In the genomic region with DNA sequence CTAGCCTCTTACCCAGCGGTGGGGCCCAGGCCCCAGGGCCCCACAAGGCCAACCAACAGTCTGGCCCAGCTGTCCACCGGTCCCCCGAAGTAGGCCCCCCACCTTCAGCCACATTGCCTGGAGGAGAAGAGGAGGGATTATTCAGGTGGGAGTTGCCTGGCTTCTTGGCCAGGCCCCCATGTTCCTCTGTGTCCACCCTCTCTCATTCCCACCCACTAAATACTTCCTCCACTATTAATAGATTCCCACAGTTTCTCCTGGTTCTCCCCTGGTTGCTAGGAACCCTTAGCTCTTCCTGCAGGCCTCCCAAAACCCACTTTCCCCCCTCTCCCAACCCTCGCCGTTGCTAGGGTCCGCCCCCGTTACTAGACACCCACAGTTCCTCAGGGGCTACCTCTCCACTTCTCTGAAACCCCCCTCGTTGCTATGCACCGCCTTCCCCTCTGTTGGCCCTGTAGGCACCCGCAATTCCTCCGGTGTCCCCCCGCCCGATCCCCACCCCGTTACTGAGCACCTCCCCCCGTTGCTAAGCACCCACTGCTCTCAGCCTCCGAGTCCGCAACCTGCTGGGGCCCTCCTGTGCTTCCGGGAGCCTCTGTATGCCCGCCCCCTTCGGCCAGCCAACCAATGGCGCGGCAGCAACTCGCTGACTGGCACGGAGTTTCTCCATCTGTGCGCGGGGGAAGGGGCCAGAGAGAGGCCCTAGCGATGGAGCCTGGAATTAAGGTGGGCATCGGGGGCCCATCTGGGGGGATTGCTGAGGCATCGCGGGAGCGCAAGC, we compare ENCODE assay signal across 8 cellular contexts. TPM values are rescaled to one million over a fixed set of nuclear protein-coding genes. Genes with fewer than 3 reads are reported as not detected.
DNase-seq lines count a peak whose midpoint lies in the region; TF ChIP-seq lines count a peak whose summit lies in the region.

No MANE protein-coding gene starts in this region.

- H3K9me2 ChIP-seq in SK-N-SH, result no peaks in the 10 kb centered on the region

- POLR2A ChIA-PET in HEK293 (lab: Yijun Ruan, JAX), result interaction anchor here (0.6 kb wide), 2 partner anchors 91 to 1234 kb away, joined by 3 read pairs; partner anchors contain the start of gene TIMM50
- POLR2A ChIA-PET in SK-N-SH (lab: Yijun Ruan, JAX), result no interaction called here

- peak overlapping the region; percentile 63; the same call in 1 of the 2 replicates for H2AFZ ChIP-seq in SK-N-SH (ENCODE audit: low read depth)

- peaks cover 7% of the 10 kb centered on the region for H3K36me3 Mint-ChIP-seq in activated naive CD4-positive, alpha-beta T cell treated with anti-CD3 and anti-CD28 coated beads, Interleukin-2, amount 50 U/mL, for 24 hours

- peak overlapping the region; percentile 89 for H3K4me2 ChIP-seq in SK-N-SH

- in situ Hi-C loops in G401 (cut with HindIII; ENCODE audit: low sequenced_read_pairs), result no loop called here

- CTCF ChIA-PET in HEK293 (lab: Yijun Ruan, JAX) (interaction anchor here (1.0 kb wide), 1 partner anchor 92 kb away, joined by 4 read pairs; no protein-coding TSS in a partner anchor), SK-N-SH (lab: Yijun Ruan, JAX) (no interaction called here)

- H3K27ac ChIP-seq in HEK293 (ENCODE audit: extremely low read depth, low read depth, low read length) (peak overlapping the region; percentile 86), SK-N-SH (ENCODE audit: low read depth in 2 of 2, low read length in 1 of 2) (peak overlapping the region; percentile 96 to 100)

- TF ChIP-seq CTCF in HEK293 (tag by site-specific recombination; IDR thresholded peaks at IDR 0.05) (peak; percentile 80), NB4 (IDR thresholded peaks at IDR 0.05; ENCODE audit: low read depth, low read length) (no peak), SK-N-SH (IDR thresholded peaks at IDR 0.05) (no peak)

- peaks cover 17% of the 10 kb centered on the region for H3F3A ChIP-seq in SK-N-SH (replicated peaks; ENCODE audit: insufficient read depth)

- 0 out of 4 replicates have a peak, but pooled peaks of 1 of the 2 experiments have one; percentile 14 for TF ChIP-seq EP300 in SK-N-SH (IDR thresholded peaks at IDR 0.05; ENCODE audit: borderline replicate concordance in 1 of 2, low read depth in 1 of 2, low read length in 1 of 2)

- peak overlapping the region; percentile 95 for H3K27ac Mint-ChIP-seq in activated naive CD4-positive, alpha-beta T cell treated with anti-CD3 and anti-CD28 coated beads, Interleukin-2, amount 50 U/mL, for 24 hours

- DNase-seq in G401 (ENCODE audit: low spot score), result peak; percentile 96
- peak; percentile 84 for DNase-seq in NB4 (ENCODE audit: low read depth)
- DNase-seq in SK-N-SH, result peak; percentile 95
- peak; percentile 97 for DNase-seq in globus pallidus (ENCODE audit: low spot score)
- peak; percentile 93 for DNase-seq in occipital lobe (lab: John Stamatoyannopoulos, UW)
- peak; percentile 96 for DNase-seq in superior temporal gyrus (ENCODE audit: extremely low spot score)

- H3K4me1 Mint-ChIP-seq in activated naive CD4-positive, alpha-beta T cell treated with anti-CD3 and anti-CD28 coated beads, Interleukin-2, amount 50 U/mL, for 24 hours, result peaks cover 54% of the 10 kb centered on the region

- H3K4me1 ChIP-seq in HEK293 (ENCODE audit: control insufficient read depth, insufficient read depth, low read length), result peaks cover 46% of the 10 kb centered on the region
- H3K4me1 ChIP-seq in SK-N-SH (ENCODE audit: control insufficient read depth in 1 of 2, insufficient read depth in 2 of 2, low read depth in 1 of 2, low read length in 1 of 2), result peaks cover 8 to 32% of the 10 kb centered on the region in 2 experiments; a peak in 1 of 4 replicates

- peak overlapping the region; percentile 86 for H3K4me3 Mint-ChIP-seq in activated naive CD4-positive, alpha-beta T cell treated with anti-CD3 and anti-CD28 coated beads, Interleukin-2, amount 50 U/mL, for 24 hours

- H3K27me3 ChIP-seq in SK-N-SH (ENCODE audit: insufficient read depth), result no peaks in the 10 kb centered on the region

- no peaks in the 10 kb centered on the region; the same call in 1 of the 2 replicates for H4K20me1 ChIP-seq in SK-N-SH (ENCODE audit: insufficient read depth)

- H3K79me2 ChIP-seq in SK-N-SH (ENCODE audit: insufficient read depth), result peaks cover 41% of the 10 kb centered on the region

- no peaks in the 10 kb centered on the region for H3K9me3 Mint-ChIP-seq in activated naive CD4-positive, alpha-beta T cell treated with anti-CD3 and anti-CD28 coated beads, Interleukin-2, amount 50 U/mL, for 24 hours

- TF ChIP-seq RAD21 in SK-N-SH (IDR thresholded peaks at IDR 0.05; ENCODE audit: low read length), result no peak

- H3K27me3 Mint-ChIP-seq in activated naive CD4-positive, alpha-beta T cell treated with anti-CD3 and anti-CD28 coated beads, Interleukin-2, amount 50 U/mL, for 24 hours, result no peaks in the 10 kb centered on the region

- H3K9me3 ChIP-seq in HEK293 (ENCODE audit: control insufficient read depth, insufficient read depth, low read depth, low read length), result no peaks in the 10 kb centered on the region
- no peaks in the 10 kb centered on the region for H3K9me3 ChIP-seq in SK-N-SH

- H3K36me3 ChIP-seq in HEK293 (ENCODE audit: control insufficient read depth in 2 of 2, insufficient read depth in 1 of 2, low read length in 2 of 2) (peaks cover 28 to 46% of the 10 kb centered on the region in 2 experiments), SK-N-SH (replicated peaks in 1 of 2; ENCODE audit: control insufficient read depth in 1 of 2, insufficient read depth in 2 of 2, low read length in 1 of 2) (peaks cover 2 to 16% of the 10 kb centered on the region in 2 experiments)

- H3K4me3 ChIP-seq in HEK293 (ENCODE audit: low read depth, low read length) (peak overlapping the region; percentile 43), NB4 (ENCODE audit: low read depth, low read length) (peak overlapping the region; percentile 55), SK-N-SH (ENCODE audit: low read depth in 2 of 2, low read length in 1 of 2) (peak overlapping the region; percentile 70 to 80)

- peak overlapping the region; percentile 98 for H3K9ac ChIP-seq in SK-N-SH

- TF ChIP-seq POLR2A in NB4 (IDR thresholded peaks at IDR 0.05; ENCODE audit: extremely low read depth, insufficient read length), result no peak

- WGBS in SK-N-SH (ENCODE audit: low lambda C conversion rate), result 2% methylated on average over 30 of the region's 31 CpGs

TF ChIP-seq in HEK293, 187 proteins besides CTCF, POLR2A, EP300 and RAD21 (continues in another document):
- no peak for TF ChIP-seq ATF2 (tag by site-specific recombination; IDR thresholded peaks at IDR 0.05; ENCODE audit: low read depth)
- peak; percentile 71 for TF ChIP-seq ZIC2 (tag by site-specific recombination; IDR thresholded peaks at IDR 0.05)
- TF ChIP-seq ZNF146 (tag by site-specific recombination; IDR thresholded peaks at IDR 0.05), result no peak

TF ChIP-seq in SK-N-SH, 30 proteins besides CTCF, POLR2A, EP300 and RAD21:
- TF ChIP-seq TAF1 (IDR thresholded peaks at IDR 0.05; ENCODE audit: borderline replicate concordance, low read depth, low read length) (no peak; the same call in 1 of the 2 replicates), NRF1 (IDR thresholded peaks at IDR 0.05; ENCODE audit: low read depth, low read length) (0 out of 2 replicates have a peak, but pooled peaks have one; percentile 28), CHD2 (IDR thresholded peaks at IDR 0.05; ENCODE audit: low read length, partially characterized antibody) (no peak), GABPA (IDR thresholded peaks at IDR 0.05; ENCODE audit: low read depth) (peak; percentile 58), ELF1 (IDR thresholded peaks at IDR 0.05) (peak; percentile 90), FOXJ3 (CRISPR knock-in tag; IDR thresholded peaks at IDR 0.05) (no peak)
- TF ChIP-seq, protein P1, sequence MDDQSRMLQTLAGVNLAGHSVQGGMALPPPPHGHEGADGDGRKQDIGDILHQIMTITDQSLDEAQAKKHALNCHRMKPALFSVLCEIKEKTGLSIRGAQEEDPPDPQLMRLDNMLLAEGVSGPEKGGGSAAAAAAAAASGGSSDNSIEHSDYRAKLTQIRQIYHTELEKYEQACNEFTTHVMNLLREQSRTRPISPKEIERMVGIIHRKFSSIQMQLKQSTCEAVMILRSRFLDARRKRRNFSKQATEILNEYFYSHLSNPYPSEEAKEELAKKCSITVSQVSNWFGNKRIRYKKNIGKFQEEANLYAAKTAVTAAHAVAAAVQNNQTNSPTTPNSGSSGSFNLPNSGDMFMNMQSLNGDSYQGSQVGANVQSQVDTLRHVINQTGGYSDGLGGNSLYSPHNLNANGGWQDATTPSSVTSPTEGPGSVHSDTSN (IDR thresholded peaks at IDR 0.05), result peak; percentile 99

RNA-seq across cellular contexts. Expression of gene COQ8B, which starts 2.0 kb away (rescaled TPM):
- 58.6 and 59.5 TPM in 2 replicates for total RNA-seq in G401 (2014; rRNA removed; shearing (Covaris generic))
- 41.9 and 43.8 TPM in 2 replicates for polyA plus RNA-seq in SK-N-SH (2012; rRNA removed)
- 15.9 and 22.5 TPM in 2 replicates for polyA plus RNA-seq in SK-N-SH (2012; cell fraction: cytosol; rRNA removed)
- 115 and 123 TPM in 2 replicates for polyA plus RNA-seq in SK-N-SH (2012; cell fraction: nucleus; rRNA removed)
- 28.2 TPM for total RNA-seq in occipital lobe

RNA-seq across cellular contexts. Expression of gene ITPKC, which starts 2.2 kb away (rescaled TPM):
- 14.3 and 24.4 TPM in 2 replicates for total RNA-seq in G401 (2014; rRNA removed; shearing (Covaris generic))
- 6.3 and 7.4 TPM in 2 replicates for polyA plus RNA-seq in SK-N-SH (2012; rRNA removed)
- polyA plus RNA-seq in SK-N-SH (2012; cell fraction: cytosol; rRNA removed), result 4.2 and 5.7 TPM in 2 replicates
- polyA plus RNA-seq in SK-N-SH (2012; cell fraction: nucleus; rRNA removed), result 11.9 and 12.2 TPM in 2 replicates
- 10.0 TPM for total RNA-seq in occipital lobe

RNA-seq across cellular contexts. Expression of gene NUMBL, which starts 24.3 kb away (rescaled TPM):
- 18.5 and 25.1 TPM in 2 replicates for total RNA-seq in G401 (2014; rRNA removed; shearing (Covaris generic))
- polyA plus RNA-seq in SK-N-SH (2012; rRNA removed), result 38.8 and 54.6 TPM in 2 replicates
- 28.0 and 28.5 TPM in 2 replicates for polyA plus RNA-seq in SK-N-SH (2012; cell fraction: cytosol; rRNA removed)
- 131 and 179 TPM in 2 replicates for polyA plus RNA-seq in SK-N-SH (2012; cell fraction: nucleus; rRNA removed)
- total RNA-seq in occipital lobe, result 18.2 TPM

RNA-seq across cellular contexts. Expression of gene ACTMAP, which starts 35.6 kb away (rescaled TPM):
- total RNA-seq in G401 (2014; rRNA removed; shearing (Covaris generic)), result 3.3 and 6.8 TPM in 2 replicates
- 4.5 and 6.4 TPM in 2 replicates for polyA plus RNA-seq in SK-N-SH (2012; rRNA removed)
- 3.1 and 3.7 TPM in 2 replicates for polyA plus RNA-seq in SK-N-SH (2012; cell fraction: cytosol; rRNA removed)
- polyA plus RNA-seq in SK-N-SH (2012; cell fraction: nucleus; rRNA removed), result 12.9 and 13.9 TPM in 2 replicates
- total RNA-seq in occipital lobe, result 0.31 TPM

RNA-seq across cellular contexts. Expression of gene SNRPA, which starts 36.3 kb away (rescaled TPM):
- total RNA-seq in G401 (2014; rRNA removed; shearing (Covaris generic)), result 134 and 162 TPM in 2 replicates
- polyA plus RNA-seq in SK-N-SH (2012; rRNA removed), result 69.5 and 121 TPM in 2 replicates
- polyA plus RNA-seq in SK-N-SH (2012; cell fraction: cytosol; rRNA removed), result 64.4 and 91.0 TPM in 2 replicates
- 274 and 286 TPM in 2 replicates for polyA plus RNA-seq in SK-N-SH (2012; cell fraction: nucleus; rRNA removed)
- 17.0 TPM for total RNA-seq in occipital lobe

Comparison
In these comparisons a context has a peak if more than half of its experiments do, and no peak if none do; other contexts are left out.
1. Peak in every context shown above with its lines: DNase-seq, H3K4me3 ChIP-seq and H3K27ac ChIP-seq.